ENCODE assay signal across 9 cellular contexts in genomic region chr10:7984325-7984724, GRCh38.
"Had no signal": no experiment of that assay in that cellular context is flagged by ENCODE, and none has a peak within 500 bp of the region (broad histone marks: within the 10 kb centered on the region; RNA-seq: fewer than 3 reads in every experiment).

No MANE protein-coding gene starts in this region.

- DNase-seq: H9, HCEC 1CT, HFFc6, KBM-7 had no signal

- ATAC-seq: GM23338, HepG2 had no signal

- H3K4me2 ChIP-seq: GM23338 had no signal

- FAIRE-seq: H1, H54, HepG2 had no signal

- H3K27ac ChIP-seq: HL-60 had no signal

- H2AFZ ChIP-seq: GM23338 had no signal

- H3K4me3 ChIP-seq: GM23338 had no signal
